9 cellular contexts compared by ENCODE assay signal in genomic region chr19:58468216-58468839, GRCh38. TPM values are rescaled to one million over a fixed set of nuclear protein-coding genes. Genes with fewer than 3 reads are reported as not detected.
DNase-seq lines count a peak whose midpoint lies in the region; ATAC-seq and TF ChIP-seq lines count a peak whose summit lies in the region.
"Had no signal": no experiment of that assay in that cellular context is flagged by ENCODE, and none has a peak within 500 bp of the region (broad histone marks: within the 10 kb centered on the region; RNA-seq: fewer than 3 reads in every experiment).

No MANE protein-coding gene starts in this region.

- no TSS peak for BruUV-seq in HCT116 (replicated peaks; lab: Mats Ljungman, UMichigan)

- H4K20me1 ChIP-seq in BLaER1, result peaks cover 38% of the 10 kb centered on the region
- H4K20me1 ChIP-seq in HCT116 (ENCODE audit: insufficient read depth), result no peaks in the 10 kb centered on the region

- peak overlapping the region; percentile 34 for H3K56ac ChIP-seq in mesendoderm (ENCODE audit: low read length)

- H3K36me3 ChIP-seq in BLaER1 (peaks cover 41% of the 10 kb centered on the region), HCT116 (ENCODE audit: control insufficient read depth in 1 of 2, insufficient read depth in 2 of 2, low read length in 2 of 2) (peaks cover 12 to 14% of the 10 kb centered on the region in 2 experiments; a peak in 3 of 4 replicates), mesendoderm (ENCODE audit: control insufficient read depth, insufficient read depth, low read length) (peaks cover 3% of the 10 kb centered on the region)

- H3K4me1 ChIP-seq in BLaER1 (peaks cover 20% of the 10 kb centered on the region), HCT116 (ENCODE audit: control insufficient read depth in 1 of 2, insufficient read depth in 2 of 2, low read length in 2 of 2) (peaks cover 2 to 12% of the 10 kb centered on the region in 2 experiments; a peak in 2 of 4 replicates), mesendoderm (ENCODE audit: control insufficient read depth, low read depth, low read length) (no peaks in the 10 kb centered on the region)

- no peaks in the 10 kb centered on the region for H3K9me3 Mint-ChIP-seq in activated T-helper 17 cell treated with anti-CD3 and anti-CD28 coated beads, Interleukin-2, amount 50 U/mL, for 72 hours

- no peak overlapping the region for H3K23ac ChIP-seq in mesendoderm (ENCODE audit: low read length)

- peak overlapping the region; percentile 94; the same call in 1 of the 2 replicates for H3K4me3 ChIP-seq in BLaER1
- peak overlapping the region; percentile 6 to 80; a peak in 3 of 4 replicates for H3K4me3 ChIP-seq in HCT116 (replicated peaks in 1 of 2; ENCODE audit: low read depth in 1 of 2, low read length in 2 of 2)
- H3K4me3 ChIP-seq in mesendoderm (ENCODE audit: low read length), result no peak overlapping the region

- H3K9me2 ChIP-seq in HCT116 (ENCODE audit: insufficient read depth), result no peaks in the 10 kb centered on the region

- peaks cover 16% of the 10 kb centered on the region; the same call in 1 of the 2 replicates for H3K79me2 ChIP-seq in HCT116 (ENCODE audit: insufficient read depth, low read length)
- H3K79me2 ChIP-seq in mesendoderm (ENCODE audit: control insufficient read depth, insufficient read depth, low read length), result no peaks in the 10 kb centered on the region

- no peak overlapping the region for H2AK5ac ChIP-seq in mesendoderm (ENCODE audit: low read length)

- H3K27ac ChIP-seq in BLaER1 (no peak overlapping the region), HCT116 (ENCODE audit: low read depth, low read length) (peak overlapping the region; percentile 17; the same call in 1 of the 2 replicates), mesendoderm (ENCODE audit: low read depth, low read length) (no peak overlapping the region)

- DNase-seq in HCT116 (ENCODE audit: low read depth, low spot score), result no peak
- DNase-seq in mesendoderm, result peak; percentile 26
- DNase-seq in KBM-7, result no peak
- DNase-seq in inferior parietal cortex (ENCODE audit: extremely low spot score), result no peak
- no peak for DNase-seq in left cardiac atrium
- no peak for DNase-seq in dedifferentiated amniotic fluid mesenchymal stem cell (ENCODE audit: extremely low spot score)
- DNase-seq: OCI-M1 had no signal

- H2AFZ ChIP-seq in HCT116 (ENCODE audit: low read depth, low read length, poor library complexity, severe bottlenecking), result no peak overlapping the region

- no peak overlapping the region for H2BK15ac ChIP-seq in mesendoderm (replicated peaks; ENCODE audit: low read depth)

- peaks cover 6% of the 10 kb centered on the region for H3K4me1 Mint-ChIP-seq in activated T-helper 17 cell treated with anti-CD3 and anti-CD28 coated beads, Interleukin-2, amount 50 U/mL, for 72 hours

- peaks cover 35% of the 10 kb centered on the region for H3K36me3 Mint-ChIP-seq in activated T-helper 17 cell treated with anti-CD3 and anti-CD28 coated beads, Interleukin-2, amount 50 U/mL, for 72 hours (ENCODE audit: low read depth)

- peak overlapping the region; percentile 85 for H3K4me3 Mint-ChIP-seq in activated T-helper 17 cell treated with anti-CD3 and anti-CD28 coated beads, Interleukin-2, amount 50 U/mL, for 72 hours

- TF ChIP-seq RAD21 in HCT116 (IDR thresholded peaks at IDR 0.05; ENCODE audit: low read depth), result no peak

- no peak overlapping the region for H2BK120ac ChIP-seq in mesendoderm (ENCODE audit: low read depth, low read length)

- ATAC-seq in HCT116 (no peak), left cardiac atrium (no peak)
- no peak for ATAC-seq in activated T-helper 17 cell treated with anti-CD3 and anti-CD28 coated beads, Interleukin-2, amount 50 U/mL, for 72 hours (replicated peaks)

- intact Hi-C loops in HCT116 (cut with micrococcal nuclease) (no loop called here), left cardiac atrium (cut with DNase I) (no loop called here)

- no peak overlapping the region for H4K8ac ChIP-seq in mesendoderm (ENCODE audit: low read depth, low read length)

- no peak overlapping the region for H2BK5ac ChIP-seq in mesendoderm (ENCODE audit: low read length)

- TF ChIP-seq POLR2A in HCT116 (IDR thresholded peaks at IDR 0.05; ENCODE audit: borderline replicate concordance, extremely low read depth, insufficient read depth, insufficient read length), result no peak

- no peak for TF ChIP-seq CTCF in HCT116 (IDR thresholded peaks at IDR 0.05 in 2 of 3, conservative IDR thresholded peaks at IDR 0.05 in 1 of 3; ENCODE audit: borderline replicate concordance in 1 of 3, insufficient read depth in 1 of 3, low read depth in 2 of 3, low read length in 2 of 3)

- H3K4me2 ChIP-seq in BLaER1, result peak overlapping the region; percentile 93
- H3K4me2 ChIP-seq in HCT116 (ENCODE audit: low read length), result peak overlapping the region; percentile 70
- H3K4me2 ChIP-seq in mesendoderm (ENCODE audit: low read length), result no peak overlapping the region

- H3K9me3 ChIP-seq in BLaER1 (no peaks in the 10 kb centered on the region), HCT116 (ENCODE audit: control insufficient read depth in 1 of 2, insufficient read depth in 1 of 2, low read depth in 1 of 2, low read length in 2 of 2) (no peaks in the 10 kb centered on the region)

- no peaks in the 10 kb centered on the region for H3K27me3 Mint-ChIP-seq in activated T-helper 17 cell treated with anti-CD3 and anti-CD28 coated beads, Interleukin-2, amount 50 U/mL, for 72 hours

- no peak overlapping the region for H3K4ac ChIP-seq in mesendoderm (ENCODE audit: low read depth, low read length)

- peaks cover 29% of the 10 kb centered on the region for H3K27me3 ChIP-seq in BLaER1
- H3K27me3 ChIP-seq in HCT116 (ENCODE audit: insufficient read depth, low read length), result no peaks in the 10 kb centered on the region
- no peaks in the 10 kb centered on the region for H3K27me3 ChIP-seq in mesendoderm (ENCODE audit: insufficient read depth, low read length, poor library complexity)

- CTCF ChIA-PET in HCT116 (lab: Charles Lee), result no interaction called here

- H3K27ac Mint-ChIP-seq in activated T-helper 17 cell treated with anti-CD3 and anti-CD28 coated beads, Interleukin-2, amount 50 U/mL, for 72 hours, result peak overlapping the region; percentile 79

- H4K5ac ChIP-seq in mesendoderm (ENCODE audit: low read length), result no peak overlapping the region

- in situ Hi-C loops in KBM-7 (cut with MboI; ENCODE audit: low pct_unique_long_range_greater_than_20kb, low sequenced_read_pairs), result no loop called here

- H3K79me1 ChIP-seq in mesendoderm (ENCODE audit: low read length), result peaks cover 3% of the 10 kb centered on the region

- H3K9ac ChIP-seq in BLaER1 (no peak overlapping the region), HCT116 (ENCODE audit: low read length) (no peak overlapping the region), mesendoderm (ENCODE audit: low read length) (no peak overlapping the region)

- H3K18ac ChIP-seq in mesendoderm (ENCODE audit: low read length), result no peak overlapping the region

- no CpG with 5 or more reads among the region's 5 CpGs for WGBS in mesendoderm (ENCODE audit: extremely low coverage, insufficient coverage, low lambda C conversion rate)

- POLR2A ChIA-PET in HCT116 (lab: Charles Lee), result no interaction called here

- RAD21 ChIA-PET in HCT116 (lab: Charles Lee; ENCODE audit: low non-redundant PET in 1 of 2, low total read pairs in 2 of 2, uncharacterized antibody in 2 of 2, unreplicated experiment in 2 of 2), result no interaction called here

TF ChIP-seq in HCT116, 20 proteins besides CTCF, POLR2A, EP300 and RAD21 (continues in another document):
- no peak for TF ChIP-seq YY1 (IDR thresholded peaks at IDR 0.05; ENCODE audit: extremely low read depth, insufficient replicate concordance, low read depth, low read length)
- no peak for TF ChIP-seq SRF (IDR thresholded peaks at IDR 0.05; ENCODE audit: low read depth)

RNA-seq across cellular contexts. Expression of gene ZNF324, which starts 1.4 kb away (rescaled TPM):
- 11.3 TPM for total RNA-seq in HCT116 (2021; ENCODE audit: unreplicated experiment)
- polyA plus RNA-seq in HCT116 (2012), result 3.6 and 3.8 TPM in 2 replicates
- total RNA-seq in activated T-helper 17 cell treated with anti-CD3 and anti-CD28 coated beads, Interleukin-2, amount 50 U/mL, for 72 hours, result 1 to 10 TPM; 7.3 to 7.6 TPM
- 3.3 TPM for polyA plus RNA-seq in mesendoderm (2013, experiment 1 of 2)
- polyA plus RNA-seq in mesendoderm (2013, experiment 2 of 2), result 4.1 TPM
- 1 to 10 TPM; 4.4 to 6.1 TPM for total RNA-seq in left cardiac atrium

RNA-seq across cellular contexts. Expression of gene ZNF446, which starts 7.8 kb away (rescaled TPM):
- total RNA-seq in HCT116 (2021; ENCODE audit: unreplicated experiment) (6.5 TPM), left cardiac atrium (1 to 10 TPM; 4.1 to 5.1 TPM)
- polyA plus RNA-seq in HCT116 (2012), result 6.1 and 7.3 TPM in 2 replicates
- 1 to 10 TPM; 5.8 to 6.2 TPM for total RNA-seq in activated T-helper 17 cell treated with anti-CD3 and anti-CD28 coated beads, Interleukin-2, amount 50 U/mL, for 72 hours
- 1.8 TPM for polyA plus RNA-seq in mesendoderm (2013, experiment 1 of 2)
- 1.8 TPM for polyA plus RNA-seq in mesendoderm (2013, experiment 2 of 2)

RNA-seq across cellular contexts. Expression of gene ZNF324B, which starts 16.9 kb away (rescaled TPM):
- total RNA-seq in HCT116 (2021; ENCODE audit: unreplicated experiment) (9.4 TPM), left cardiac atrium (1 to 10 TPM; 3.9 to 4.7 TPM)
- polyA plus RNA-seq in HCT116 (2012), result 4.0 and 4.8 TPM in 2 replicates
- total RNA-seq in activated T-helper 17 cell treated with anti-CD3 and anti-CD28 coated beads, Interleukin-2, amount 50 U/mL, for 72 hours, result 1 to 10 TPM; 8.8 to 8.9 TPM
- 1.7 TPM for polyA plus RNA-seq in mesendoderm (2013, experiment 1 of 2)
- polyA plus RNA-seq in mesendoderm (2013, experiment 2 of 2), result 1.6 TPM

RNA-seq across cellular contexts. Expression of gene ZNF132, which starts 28.4 kb away (rescaled TPM):
- total RNA-seq in HCT116 (2021; ENCODE audit: unreplicated experiment) (not detected), left cardiac atrium (1 to 10 TPM; 4.7 to 7.3 TPM)
- 0.55 and 0.79 TPM in 2 replicates for polyA plus RNA-seq in HCT116 (2012)
- total RNA-seq in activated T-helper 17 cell treated with anti-CD3 and anti-CD28 coated beads, Interleukin-2, amount 50 U/mL, for 72 hours, result 1 to 10 TPM; 2.1 to 3.8 TPM
- polyA plus RNA-seq in mesendoderm (2013, experiment 1 of 2), result 0.41 TPM
- 0.32 TPM for polyA plus RNA-seq in mesendoderm (2013, experiment 2 of 2)

RNA-seq across cellular contexts. Expression of gene SLC27A5, which starts 43.5 kb away (rescaled TPM):
- total RNA-seq in HCT116 (2021; ENCODE audit: unreplicated experiment) (27.1 TPM), left cardiac atrium (1 to 10 TPM; 6.0 to 6.3 TPM)
- 39.5 and 45.9 TPM in 2 replicates for polyA plus RNA-seq in HCT116 (2012)
- total RNA-seq in activated T-helper 17 cell treated with anti-CD3 and anti-CD28 coated beads, Interleukin-2, amount 50 U/mL, for 72 hours, result 10 to 100 TPM; 14.4 to 15.6 TPM
- 18.3 TPM for polyA plus RNA-seq in mesendoderm (2013, experiment 1 of 2)
- polyA plus RNA-seq in mesendoderm (2013, experiment 2 of 2), result 16.9 TPM
